In the genomic region with DNA sequence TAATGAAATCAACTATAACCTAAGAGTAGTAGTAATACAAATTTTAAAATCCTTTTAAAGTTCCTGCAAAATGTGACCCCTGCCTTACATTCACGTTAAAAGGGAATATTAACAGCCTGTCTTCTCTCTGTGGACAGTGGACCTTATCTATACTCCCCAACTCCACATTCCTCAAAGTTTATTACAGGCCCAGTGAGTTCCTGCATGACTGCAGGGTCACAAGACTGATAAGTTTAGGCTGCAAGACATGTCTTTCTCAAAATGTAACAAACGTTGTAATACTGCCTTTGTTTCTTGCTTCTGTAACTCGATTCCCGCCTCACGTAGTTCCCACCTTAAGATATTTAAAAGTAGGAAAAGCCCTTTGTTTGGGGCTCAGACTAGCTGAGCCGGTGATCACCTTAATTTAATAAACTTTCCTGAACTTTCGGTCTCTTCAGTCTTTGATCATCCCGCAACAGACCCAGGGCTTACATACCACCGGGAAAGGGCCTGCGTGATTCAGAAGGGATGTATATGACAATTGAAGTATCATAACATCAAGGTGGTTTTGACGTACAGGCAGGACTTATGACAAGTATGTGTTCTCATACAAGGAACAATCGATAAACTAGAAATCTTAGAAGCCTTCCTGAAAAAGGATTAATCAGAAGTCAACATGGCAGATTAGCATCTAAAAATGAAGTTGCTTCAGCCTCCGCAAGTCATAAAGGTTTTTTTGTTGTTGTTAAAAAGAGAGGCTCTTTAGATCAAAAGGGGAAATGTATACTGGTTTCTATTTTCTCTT, we compare ENCODE assay signal across 1 cellular context.
TF ChIP-seq lines count a peak whose summit lies in the region.

No MANE protein-coding gene starts in this region.

TF ChIP-seq in GM23338, 12 proteins besides CTCF, POLR2A, EP300 and RAD21 (continued from another document):
- TF ChIP-seq REST (IDR thresholded peaks at IDR 0.05; ENCODE audit: unreplicated experiment) (no peak), POLR2AphosphoS5 (IDR thresholded peaks at IDR 0.05; ENCODE audit: low read depth) (no peak), CREB1 (CRISPR knock-in tag; IDR thresholded peaks at IDR 0.05; ENCODE audit: low read depth) (no peak), EZH2 (IDR thresholded peaks at IDR 0.05; ENCODE audit: low read depth, unreplicated experiment) (no peak), ZNF114 (CRISPR knock-in tag; IDR thresholded peaks at IDR 0.05) (no peak)
